10 cellular contexts compared by ENCODE assay signal in genomic region chr10:12708921-12709320, GRCh38.
DNase-seq lines count a peak whose midpoint lies in the region; ATAC-seq, FAIRE-seq and TF ChIP-seq lines count a peak whose summit lies in the region.
"Had no signal": no experiment of that assay in that cellular context is flagged by ENCODE, and none has a peak within 500 bp of the region (broad histone marks: within the 10 kb centered on the region; RNA-seq: fewer than 3 reads in every experiment).

No MANE protein-coding gene starts in this region.

- ATAC-seq in esophagus mucosa, result no peak

- peak overlapping the region in 3 of 4 donors; percentile 30 to 68 (median 37) for H3K27ac ChIP-seq in Peyer's patch
- peak overlapping the region; percentile 61 for H3K27ac ChIP-seq in cingulate gyrus (ENCODE audit: low read depth, low read length)

- H3K27me3 ChIP-seq in Peyer's patch, result no peaks in the 10 kb centered on the region
- no peaks in the 10 kb centered on the region for H3K27me3 ChIP-seq in BE2C

- H3K4me3 ChIP-seq in Peyer's patch (no peak overlapping the region), BE2C (ENCODE audit: low read depth, low read length) (no peak overlapping the region)

- TF ChIP-seq CTCF in Peyer's patch (IDR thresholded peaks at IDR 0.05) (no peak), D721Med (IDR thresholded peaks at IDR 0.05; ENCODE audit: insufficient read depth, missing control alignments) (no peak), BE2C (IDR thresholded peaks at IDR 0.05; ENCODE audit: low read depth, low read length) (no peak)

- TF ChIP-seq POLR2A in Peyer's patch (IDR thresholded peaks at IDR 0.05), result no peak

- FAIRE-seq in D721Med (lab: Jason Lieb, UNC), result no peak

- H3K9me3 ChIP-seq in Peyer's patch (no peaks in the 10 kb centered on the region), BE2C (no peaks in the 10 kb centered on the region)

- DNase-seq in Daoy (ENCODE audit: low read depth) (peak; percentile 79), Peyer's patch (no peak), occipital lobe (lab: John Stamatoyannopoulos, UW) (peak; percentile 18), D721Med (ENCODE audit: insufficient read length, low spot score) (no peak), NAMALWA (ENCODE audit: low spot score) (no peak), BE2C (no peak)
- DNase-seq: activated CD4-positive, alpha-beta T cell treated with anti-CD3 and anti-CD28 coated beads, Interleukin-2, amount 50 U/mL, for 48 hours; substantia nigra had no signal

- H3K4me1 ChIP-seq in Peyer's patch, result peaks cover 0 to 20% (median 2%) of the 10 kb centered on the region in 4 donors
- no peaks in the 10 kb centered on the region for H3K4me1 ChIP-seq in BE2C

- H3K36me3 ChIP-seq in Peyer's patch (no peaks in the 10 kb centered on the region), BE2C (no peaks in the 10 kb centered on the region)

Comparison
In these comparisons a context has a peak if more than half of its experiments do, and no peak if none do; other contexts are left out.
1. DNase-seq: peak in Daoy (single experiment) and occipital lobe (single experiment); none in Peyer's patch (0 of 3), D721Med (single experiment), NAMALWA (single experiment) and BE2C (single experiment).